Comparison of ENCODE assay signal across 1 cellular context in genomic region chr12:113227686-113228391, GRCh38.
A peak's percentile ranks its signal among the peaks of the same experiment; 100 is the strongest.
TF ChIP-seq lines count a peak whose summit lies in the region.

No MANE protein-coding gene starts in this region.

TF ChIP-seq in K562, 482 proteins besides CTCF, POLR2A, EP300 and RAD21:
- TF ChIP-seq ADNP (tag; IDR thresholded peaks at IDR 0.05) (peak; percentile 79; the same call in 1 of the 2 replicates), KDM2B (CRISPR knock-in tag; IDR thresholded peaks at IDR 0.05) (no peak), ZNF143 (CRISPR knock-in tag; IDR thresholded peaks at IDR 0.05) (no peak), BCOR (IDR thresholded peaks at IDR 0.05) (peak; percentile 78), ATF2 (CRISPR knock-in tag; IDR thresholded peaks at IDR 0.05) (no peak), MYBL2 (IDR thresholded peaks at IDR 0.05; ENCODE audit: low read depth) (no peak), MYBL2 (CRISPR knock-in tag; IDR thresholded peaks at IDR 0.05; ENCODE audit: borderline replicate concordance) (no peak), RBM25 (IDR thresholded peaks at IDR 0.05; ENCODE audit: low read depth, low read length, severe bottlenecking) (peak; percentile 98), ZFP36 (IDR thresholded peaks at IDR 0.05; ENCODE audit: low read depth, low read length, partially characterized antibody) (peak; percentile 76), KDM1A (IDR thresholded peaks at IDR 0.05) (peak in 1 of 2 experiments; percentile 39; a peak in 1 of 4 replicates)
